13 cellular contexts compared by ENCODE assay signal in genomic region chr9:36985769-36986547, GRCh38. TPM values are rescaled to one million over a fixed set of nuclear protein-coding genes. Genes with fewer than 3 reads are reported as not detected.
A peak's percentile ranks its signal among the peaks of the same experiment; 100 is the strongest.
DNase-seq lines count a peak whose midpoint lies in the region; ATAC-seq and TF ChIP-seq lines count a peak whose summit lies in the region.
"Had no signal": no experiment of that assay in that cellular context is flagged by ENCODE, and none has a peak within 500 bp of the region (broad histone marks: within the 10 kb centered on the region; RNA-seq: fewer than 3 reads in every experiment).

No MANE protein-coding gene starts in this region.

- DNase-seq in right cardiac atrium: no peak
- DNase-seq in Right ventricle myocardium inferior (ENCODE audit: missing footprints): no peak
- no peak for DNase-seq in activated T-helper 2 cell treated with anti-CD3 and anti-CD28 coated beads, Interferon-gamma antibody, Interleukin-2, Interleukin-4, amounts not matched to agents 10 μg/mL and 5 μg/mL and 100 μg/mL, durations not matched to agents 14 hours and 24 hours and 36 hours (ENCODE audit: low spot score)
- DNase-seq in memory B cell (ENCODE audit: low spot score in 2 of 2): no peak
- no peak for DNase-seq in transverse colon
- DNase-seq in NCI-H526 (lab: John Stamatoyannopoulos, UW): no peak
- DNase-seq: activated CD4-positive, alpha-beta T cell treated with anti-CD3 and anti-CD28 coated beads for 1 hour; DMS79; foreskin melanocyte had no signal

- H3K27ac Mint-ChIP-seq in activated T-helper 2 cell treated with anti-CD3 and anti-CD28 coated beads, Interferon-gamma antibody, Interleukin-2, Interleukin-4, amounts not matched to agents 10 μg/mL and 5 μg/mL and 100 μg/mL, durations not matched to agents 14 hours and 24 hours and 36 hours: no peak overlapping the region
- peak overlapping the region; percentile 80 for H3K27ac Mint-ChIP-seq in memory B cell

- peaks cover 62% of the 10 kb centered on the region for H3K27me3 Mint-ChIP-seq in activated T-helper 2 cell treated with anti-CD3 and anti-CD28 coated beads, Interferon-gamma antibody, Interleukin-2, Interleukin-4, amounts not matched to agents 10 μg/mL and 5 μg/mL and 100 μg/mL, durations not matched to agents 14 hours and 24 hours and 36 hours (ENCODE audit: low read depth)
- no peaks in the 10 kb centered on the region for H3K27me3 Mint-ChIP-seq in memory B cell

- WGBS in right cardiac atrium: 1% methylated on average over 83 of the region's 83 CpGs
- under 1% methylated on average over 83 of the region's 83 CpGs for WGBS in urinary bladder
- 32% methylated on average over 82 of the region's 83 CpGs; no CpG with 5 or more reads in 1 of the 2 donors for WGBS in transverse colon (ENCODE audit: low coverage in 1 of 2), 2 donors

- no peak for ATAC-seq in right cardiac atrium
- ATAC-seq in Right ventricle myocardium inferior: no peak
- ATAC-seq in memory B cell (ENCODE audit: low read depth): no peak
- no peak for ATAC-seq in HG02884 (IDR thresholded peaks at IDR 0.05; ENCODE audit: unreplicated experiment)

- no peak for TF ChIP-seq CTCF in transverse colon (IDR thresholded peaks at IDR 0.05)

- H3K4me3 Mint-ChIP-seq in activated T-helper 2 cell treated with anti-CD3 and anti-CD28 coated beads, Interferon-gamma antibody, Interleukin-2, Interleukin-4, amounts not matched to agents 10 μg/mL and 5 μg/mL and 100 μg/mL, durations not matched to agents 14 hours and 24 hours and 36 hours (ENCODE audit: low read depth): peak overlapping the region; percentile 18
- H3K4me3 Mint-ChIP-seq in memory B cell: no peak overlapping the region

- H3K27me3 ChIP-seq in right cardiac atrium (ENCODE audit: control insufficient read depth, insufficient read depth) (no peaks in the 10 kb centered on the region), transverse colon (peaks cover 89% of the 10 kb centered on the region)

- no peak for TF ChIP-seq EP300 in transverse colon (IDR thresholded peaks at IDR 0.05; ENCODE audit: low read depth)

- intact Hi-C loops in right cardiac atrium (cut with DNase I) (no loop called here), Right ventricle myocardium inferior (cut with DNase I) (no loop called here), transverse colon (cut with DNase I; ENCODE audit: low total_unique reads) (no loop called here)
- intact Hi-C loops in activated T-helper 2 cell treated with anti-CD3 and anti-CD28 coated beads, Interferon-gamma antibody, Interleukin-2, Interleukin-4, amounts not matched to agents 10 μg/mL and 5 μg/mL and 100 μg/mL, durations not matched to agents 14 hours and 24 hours and 36 hours (cut with micrococcal nuclease): loop anchor here (5.0 kb wide), 1 partner anchor 46 kb away; the partner anchor contains the start of gene PAX5

- in situ Hi-C loops in transverse colon (cut with MboI; ENCODE audit: low pct_ligation_motif_present in 1 of 4, low pct_unique_long_range_greater_than_20kb in 1 of 4, low sequenced_read_pairs in 3 of 4): no loop called here

- peaks cover 3% of the 10 kb centered on the region for H3K9me3 ChIP-seq in right cardiac atrium (ENCODE audit: control insufficient read depth, low read length)
- peaks cover 0 to 2% of the 10 kb centered on the region in 2 donors for H3K9me3 ChIP-seq in transverse colon

- H3K9me3 Mint-ChIP-seq in activated T-helper 2 cell treated with anti-CD3 and anti-CD28 coated beads, Interferon-gamma antibody, Interleukin-2, Interleukin-4, amounts not matched to agents 10 μg/mL and 5 μg/mL and 100 μg/mL, durations not matched to agents 14 hours and 24 hours and 36 hours: peaks cover 11% of the 10 kb centered on the region
- H3K9me3 Mint-ChIP-seq in memory B cell: no peaks in the 10 kb centered on the region

- no peak for TF ChIP-seq POLR2A in transverse colon (IDR thresholded peaks at IDR 0.05)

- H3K4me3 ChIP-seq in right cardiac atrium (ENCODE audit: low read length): peak overlapping the region; percentile 2
- H3K4me3 ChIP-seq in urinary bladder (ENCODE audit: low read depth, low read length): peak overlapping the region; percentile 17
- H3K4me3 ChIP-seq in transverse colon: peak overlapping the region in 1 of 4 donors; percentile 21
- H3K4me3 ChIP-seq: upper lobe of left lung had no signal

- H3K4me1 Mint-ChIP-seq in activated T-helper 2 cell treated with anti-CD3 and anti-CD28 coated beads, Interferon-gamma antibody, Interleukin-2, Interleukin-4, amounts not matched to agents 10 μg/mL and 5 μg/mL and 100 μg/mL, durations not matched to agents 14 hours and 24 hours and 36 hours (ENCODE audit: low read depth): peaks cover 4% of the 10 kb centered on the region
- peaks cover 60% of the 10 kb centered on the region for H3K4me1 Mint-ChIP-seq in memory B cell

- H3K36me3 Mint-ChIP-seq in activated T-helper 2 cell treated with anti-CD3 and anti-CD28 coated beads, Interferon-gamma antibody, Interleukin-2, Interleukin-4, amounts not matched to agents 10 μg/mL and 5 μg/mL and 100 μg/mL, durations not matched to agents 14 hours and 24 hours and 36 hours (ENCODE audit: low read depth): peaks cover 6% of the 10 kb centered on the region
- H3K36me3 Mint-ChIP-seq in memory B cell: peaks cover 34% of the 10 kb centered on the region

- no peaks in the 10 kb centered on the region for H3K36me3 ChIP-seq in urinary bladder (ENCODE audit: insufficient read depth)
- H3K36me3 ChIP-seq in transverse colon: no peaks in the 10 kb centered on the region
- H3K36me3 ChIP-seq: upper lobe of left lung had no signal

- H3K27ac ChIP-seq in right cardiac atrium (ENCODE audit: low read length) (no peak overlapping the region), urinary bladder (ENCODE audit: low read depth) (no peak overlapping the region), transverse colon (no peak overlapping the region)
- H3K27ac ChIP-seq: upper lobe of left lung had no signal

- H3K4me1 ChIP-seq in right cardiac atrium (ENCODE audit: control insufficient read depth, insufficient read depth, low read length): no peaks in the 10 kb centered on the region
- H3K4me1 ChIP-seq in urinary bladder (ENCODE audit: insufficient read depth): peaks cover 2% of the 10 kb centered on the region
- H3K4me1 ChIP-seq in transverse colon: peaks cover 0 to 8% (median 3%) of the 10 kb centered on the region in 4 donors

RNA-seq across cellular contexts. Expression of gene PAX5, which starts 48.1 kb away (rescaled TPM):
- total RNA-seq in right cardiac atrium (under 1 TPM in 1 of 4 donors, not detected in 3; 0.03 TPM), Right ventricle myocardium inferior (not detected), urinary bladder (0.26 TPM), transverse colon (1 to 10 TPM in 2 of 4 donors, not detected in 2; 2.4 to 3.7 TPM)
- polyA plus RNA-seq in right cardiac atrium (not detected), urinary bladder (0.03 TPM)
- 0.11 and 0.34 TPM in 2 replicates for total RNA-seq in activated T-helper 2 cell treated with anti-CD3 and anti-CD28 coated beads, Interferon-gamma antibody, Interleukin-2, Interleukin-4, amounts not matched to agents 10 μg/mL and 5 μg/mL and 100 μg/mL, durations not matched to agents 14 hours and 24 hours and 36 hours
- total RNA-seq: myocyte had no signal
